8 cellular contexts compared by ENCODE assay signal in genomic region chr1:211323156-211324063, GRCh38. TPM values are rescaled to one million over a fixed set of nuclear protein-coding genes. Genes with fewer than 3 reads are reported as not detected.
A peak's percentile ranks its signal among the peaks of the same experiment; 100 is the strongest.
DNase-seq lines count a peak whose midpoint lies in the region; ATAC-seq, FAIRE-seq and TF ChIP-seq lines count a peak whose summit lies in the region.

No MANE protein-coding gene starts in this region.

- H3K9ac ChIP-seq in K562 (ENCODE audit: insufficient read depth in 1 of 2, low read depth in 2 of 2, low read length in 2 of 2): no peak overlapping the region

- BruUV-seq in K562 (replicated peaks; lab: Mats Ljungman, UMichigan): no TSS peak

- H3K4me1 ChIP-seq in K562 (replicated peaks in 1 of 2; ENCODE audit: control insufficient read depth in 2 of 2, insufficient read depth in 2 of 2, low read length in 2 of 2): peaks cover 17 to 24% of the 10 kb centered on the region in 2 experiments

- H4K20me1 ChIP-seq in K562 (replicated peaks; ENCODE audit: control insufficient read depth, insufficient read depth, low read length): 0 out of 2 replicates have a peak, but pooled peaks cover 3% of the 10 kb centered on the region

- no peak overlapping the region for H3K27ac ChIP-seq in K562 (ENCODE audit: extremely low read depth, low read depth, low read length)

- H3K27me3 ChIP-seq in K562 (ENCODE audit: control insufficient read depth in 2 of 2, insufficient read depth in 2 of 2, low read length in 2 of 2): no peaks in the 10 kb centered on the region

- peak; percentile 92 to 95 for TF ChIP-seq RAD21 in K562 (CRISPR knock-in tag; conservative IDR thresholded peaks at IDR 0.05 in 1 of 2, IDR thresholded peaks at IDR 0.05 in 1 of 2)

- TF ChIP-seq POLR2A in GM12891 (IDR thresholded peaks at IDR 0.05; ENCODE audit: low read depth, low read length): no peak
- no peak for TF ChIP-seq POLR2A in K562 (conservative IDR thresholded peaks at IDR 0.05)

- H3K9me1 ChIP-seq in K562 (ENCODE audit: control insufficient read depth, insufficient read depth, low read length): no peaks in the 10 kb centered on the region

- DNase-seq in 8988T (peak; percentile 62), GM12891 (ENCODE audit: insufficient read length, low spot score) (no peak), NCI-H128 (lab: John Stamatoyannopoulos, UW; ENCODE audit: unreplicated experiment) (peak; percentile 46), T-helper 2 cell (peak in 4 of 5 experiments; percentile 44 to 84 (median 50)), K562 (ENCODE audit: extremely low read depth in 1 of 4, low spot score in 3 of 4) (peak; percentile 42 to 85 (median 62)), kidney tubule cell (ENCODE audit: low spot score) (peak; percentile 68)
- peak in 2 of 3 experiments; percentile 32 to 52 for DNase-seq in stimulated activated CD4-positive, alpha-beta T cell treated with anti-CD3 and anti-CD28 coated beads, TNF-alpha, amount 100 ng/mL, for 4 hours (ENCODE audit: low read depth in 3 of 3)

- FAIRE-seq in GM12891 (lab: Jason Lieb, UNC) (peak; percentile 96), K562 (lab: Jason Lieb, UNC) (peak; percentile 90)

- TF ChIP-seq CTCF in K562 (IDR thresholded peaks at IDR 0.05 in 2 of 3, conservative IDR thresholded peaks at IDR 0.05 in 1 of 3; ENCODE audit: insufficient read depth in 2 of 3, low read depth in 1 of 3, low read length in 3 of 3): peak; percentile 91 to 95 (median 91)

- H3K4me3 ChIP-seq in K562: no peak overlapping the region

- intact Hi-C loops in K562 (cut with micrococcal nuclease): loop anchor here (1.0 to 2.0 kb wide), 6 partner anchors 29 to 332 kb away; no protein-coding TSS in a partner anchor

- no peaks in the 10 kb centered on the region for H3K79me2 ChIP-seq in K562 (ENCODE audit: control insufficient read depth, insufficient read depth, low read length)

- WGBS in K562 (ENCODE audit: insufficient coverage, low coverage, missing lambda C conversion rate): 17% methylated on average over 9 of the region's 9 CpGs

- no peak for TF ChIP-seq EP300 in K562 (IDR thresholded peaks at IDR 0.05; ENCODE audit: low read length)

- H3K4me2 ChIP-seq in K562 (ENCODE audit: insufficient read depth, low read length): no peak overlapping the region

- ATAC-seq in HG02798 (IDR thresholded peaks at IDR 0.05; ENCODE audit: poor library complexity, unreplicated experiment) (peak; percentile 57), K562 (peak; percentile 79)

- POLR2A ChIA-PET in K562 (lab: Yijun Ruan, JAX): interaction anchor here (1.2 kb wide), 2 partner anchors 15 to 147 kb away, joined by 3 read pairs; no protein-coding TSS in a partner anchor

- H3K36me3 ChIP-seq in K562 (ENCODE audit: control insufficient read depth, insufficient read depth, low read length): no peaks in the 10 kb centered on the region

- no peaks in the 10 kb centered on the region for H3K9me3 ChIP-seq in K562 (replicated peaks; ENCODE audit: control insufficient read depth, insufficient read depth, low read depth, low read length)

- 0 out of 2 replicates have a peak overlapping the region, but pooled peaks have one; percentile 7 for H2AFZ ChIP-seq in K562 (ENCODE audit: low read depth, low read length)

- CTCF ChIA-PET in K562 (lab: Yijun Ruan, JAX; ENCODE audit: low intra/inter-chr PET ratio): interaction anchor here (0.6 to 2.6 kb wide), 6 partner anchors 30 to 331 kb away, joined by 3 to 13 read pairs (median 4); no protein-coding TSS in a partner anchor

- in situ Hi-C loops in K562 (cut with MboI): loop anchor here (5.0 to 10.0 kb wide), 2 partner anchors 149 to 331 kb away; no protein-coding TSS in a partner anchor

TF ChIP-seq in GM12891, 5 proteins besides CTCF, POLR2A, EP300 and RAD21:
- TF ChIP-seq POU2F2 (IDR thresholded peaks at IDR 0.05; ENCODE audit: low read depth, low read length): no peak
- no peak for TF ChIP-seq PAX5 (IDR thresholded peaks at IDR 0.05; ENCODE audit: insufficient read depth, low read length, severe bottlenecking)
- TF ChIP-seq SPI1 (IDR thresholded peaks at IDR 0.05; ENCODE audit: low read depth, low read length): no peak
- no peak for TF ChIP-seq TAF1 (IDR thresholded peaks at IDR 0.05; ENCODE audit: low read depth, low read length)
- TF ChIP-seq POLR2AphosphoS5 (IDR thresholded peaks at IDR 0.05; ENCODE audit: low read depth, low read length): no peak

TF ChIP-seq in K562, 482 proteins besides CTCF, POLR2A, EP300 and RAD21 (continues in another document):
- TF ChIP-seq GABPB1 (CRISPR knock-in tag; IDR thresholded peaks at IDR 0.05): no peak
- TF ChIP-seq NCOA2 (IDR thresholded peaks at IDR 0.05; ENCODE audit: partially characterized antibody in 2 of 2): no peak
- no peak for TF ChIP-seq CREB3 (tag; conservative IDR thresholded peaks at IDR 0.05; ENCODE audit: low read depth)
- peak; percentile 76 for TF ChIP-seq DEAF1 (CRISPR knock-in tag; IDR thresholded peaks at IDR 0.05)
- no peak for TF ChIP-seq ID3 (CRISPR knock-in tag; IDR thresholded peaks at IDR 0.05)
- 0 out of 2 replicates have a peak, but pooled peaks have one; percentile 29 for TF ChIP-seq ID3 (tag; IDR thresholded peaks at IDR 0.05)
- TF ChIP-seq HMGXB4 (CRISPR knock-in tag; IDR thresholded peaks at IDR 0.05): no peak
- TF ChIP-seq STAG1 (CRISPR knock-in tag; IDR thresholded peaks at IDR 0.05; ENCODE audit: borderline replicate concordance): no peak
- no peak for TF ChIP-seq HNRNPLL (IDR thresholded peaks at IDR 0.05; ENCODE audit: low read depth, low read length, poor library complexity, severe bottlenecking)
- TF ChIP-seq ZBED1 (IDR thresholded peaks at IDR 0.05): no peak
- 0 out of 4 replicates have a peak, but pooled peaks of 1 of the 2 experiments have one; percentile 28 for TF ChIP-seq ARNT (IDR thresholded peaks at IDR 0.05)
- TF ChIP-seq NCOA6 (IDR thresholded peaks at IDR 0.05): no peak

RNA-seq across cellular contexts. Expression of gene TRAF5, which starts 3.2 kb away (rescaled TPM):
- 16.0 TPM for polyA plus RNA-seq in GM12891 (2012; ENCODE audit: low read depth, missing spikeins)
- 14.9 and 15.0 TPM in 2 replicates for total RNA-seq in K562 (2011; cell fraction: chromatin; rRNA removed; ENCODE audit: low replicate concordance)
- total RNA-seq in K562 (2011; cell fraction: nucleolus; rRNA removed): 7.1 and 7.5 TPM in 2 replicates
- total RNA-seq in K562 (2011; cell fraction: nucleoplasm; rRNA removed): 11.6 and 16.0 TPM in 2 replicates
- total RNA-seq in K562 (2014; rRNA removed): 5.1 and 5.2 TPM in 2 replicates
- total RNA-seq in K562 (2014; rRNA removed; fragmentation: Illumina TruSeq; extraction: Trizol): 4.8 and 5.5 TPM in 2 replicates
- total RNA-seq in K562 (2015; rRNA removed; fragmentation: Illumina TruSeq; extraction: Trizol): 8.9 and 9.3 TPM in 2 replicates
- total RNA-seq in K562 (2021): 5.4 and 5.7 TPM in 2 replicates
- polyA plus RNA-seq in K562 (2011; rRNA removed): 5.3 and 5.8 TPM in 2 replicates
- polyA plus RNA-seq in K562 (2011; cell fraction: cytosol; rRNA removed): 2.0 and 3.5 TPM in 2 replicates
- polyA plus RNA-seq in K562 (2011; cell fraction: nucleus; rRNA removed): 21.1 and 28.3 TPM in 2 replicates
- 5.0 and 7.9 TPM in 2 replicates for polyA plus RNA-seq in K562 (2012)
- polyA plus RNA-seq in K562 (2014; fragmentation: Illumina TruSeq; extraction: Trizol): 5.9 and 7.4 TPM in 2 replicates
- 1 to 10 TPM; 2.0 to 2.8 TPM for polyA plus RNA-seq in K562 (2014; fragmentation: Nextera tagmentation; extraction: Ambion mirVana)
- 5.9 and 6.7 TPM in 2 replicates for polyA plus RNA-seq in K562 (2014; rRNA removed)
- 4.8 and 5.0 TPM in 2 replicates for polyA minus RNA-seq in K562 (2011; rRNA and poly(A)+ RNA removed)
- polyA minus RNA-seq in K562 (2011; cell fraction: cytosol; rRNA and poly(A)+ RNA removed): 2.2 and 2.5 TPM in 2 replicates
- polyA minus RNA-seq in K562 (2011; cell fraction: nucleus; rRNA and poly(A)+ RNA removed): 5.5 and 7.7 TPM in 2 replicates
